In genomic region chr11:14270690-14271542, GRCh38 we compare ENCODE assay signal across 8 cellular contexts.
A peak's percentile ranks its signal among the peaks of the same experiment; 100 is the strongest.
DNase-seq lines count a peak whose midpoint lies in the region; ATAC-seq and TF ChIP-seq lines count a peak whose summit lies in the region.

No MANE protein-coding gene starts in this region.

- DNase-seq in GM13977 (ENCODE audit: low spot score) = peak; percentile 60
- DNase-seq in KG1 (lab: John Stamatoyannopoulos, UW) = peak; percentile 56
- DNase-seq in germinal center (ENCODE audit: low spot score) = peak; percentile 30
- DNase-seq in NCI-H187 treated with DMSO at 0.1 percent for 48 hours (lab: John Stamatoyannopoulos, UW) = no peak
- DNase-seq in COR-L47 (lab: John Stamatoyannopoulos, UW) = no peak
- DNase-seq in A172 (ENCODE audit: low spot score) = no peak
- no peak for DNase-seq in DMS79 (lab: John Stamatoyannopoulos, UW)

- no peak for TF ChIP-seq CTCF in GM13977 (IDR thresholded peaks at IDR 0.05; ENCODE audit: extremely low read depth, insufficient read depth, missing control alignments)

- ATAC-seq in GM21529 (IDR thresholded peaks at IDR 0.05; ENCODE audit: unreplicated experiment) = peak; percentile 74

- in situ Hi-C loops in GM13977 (cut with MboI; ENCODE audit: low pct_unique_long_range_greater_than_20kb, low sequenced_read_pairs, unreplicated experiment) = loop anchor here (25.0 kb wide), 1 partner anchor 509 kb away; no protein-coding TSS in a partner anchor

Comparison
In these comparisons a context has a peak if more than half of its experiments do, and no peak if none do; other contexts are left out.
1. DNase-seq: peak in GM13977 (single experiment), KG1 (single experiment) and germinal center (single experiment); none in NCI-H187 treated with DMSO at 0.1 percent for 48 hours (single experiment), COR-L47 (single experiment), A172 (single experiment) and DMS79 (single experiment).